In the genomic region with DNA sequence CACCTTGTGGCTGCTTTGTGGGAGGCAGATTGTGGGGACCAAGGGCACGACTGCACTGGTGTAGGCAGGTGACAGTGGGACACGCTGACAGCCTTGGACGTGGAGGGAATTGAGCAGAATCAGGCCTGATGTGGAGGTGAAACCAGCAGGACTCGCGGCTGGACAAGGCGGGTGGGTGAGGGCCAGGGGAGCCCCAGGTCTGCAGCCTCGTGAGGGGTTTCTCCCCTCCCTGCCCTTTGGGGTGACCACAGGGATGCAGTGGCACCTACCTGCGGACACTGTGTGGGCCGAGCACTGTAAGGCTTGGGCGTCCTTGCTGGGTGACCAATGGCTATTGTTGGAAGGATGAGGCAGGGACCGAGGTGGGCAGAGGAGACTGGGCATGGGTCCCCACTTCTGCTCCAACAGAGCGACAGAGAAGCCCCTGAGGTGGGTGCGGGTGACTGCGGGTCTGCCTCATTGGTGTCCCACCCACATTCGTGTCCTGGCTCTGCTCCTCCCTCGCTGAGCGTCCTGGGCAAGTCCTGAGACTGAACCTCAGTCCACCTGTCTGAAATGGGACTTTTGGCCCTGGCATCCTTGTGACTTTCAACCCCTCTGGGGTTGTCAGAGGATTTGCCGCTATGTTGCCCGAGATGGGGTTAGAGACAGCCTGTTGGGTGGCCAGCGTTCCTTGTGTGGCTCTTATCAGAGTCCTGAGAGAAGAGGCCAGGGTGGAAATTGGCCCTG, we compare ENCODE assay signal across 1 cellular context.
TF ChIP-seq lines count a peak whose summit lies in the region.

No MANE protein-coding gene starts in this region.

TF ChIP-seq in HepG2, 621 proteins besides CTCF, POLR2A, EP300 and RAD21:
- TF ChIP-seq ZNF883 (CRISPR knock-in tag; IDR thresholded peaks at IDR 0.05; ENCODE audit: not compliant biosample characterization) (peak; percentile 18), MTA1 (CRISPR knock-in tag; IDR thresholded peaks at IDR 0.05; ENCODE audit: borderline replicate concordance) (peak; percentile 8; the same call in 1 of the 2 replicates), ZBTB38 (CRISPR knock-in tag; IDR thresholded peaks at IDR 0.05) (peak; percentile 88), RNF2 (conservative IDR thresholded peaks at IDR 0.05; ENCODE audit: low read depth) (no peak), REL (CRISPR knock-in tag; conservative IDR thresholded peaks at IDR 0.05) (no peak), ZBTB20 (CRISPR knock-in tag; IDR thresholded peaks at IDR 0.05; ENCODE audit: borderline replicate concordance, low read depth) (0 out of 2 replicates have a peak, but pooled peaks have one; percentile 34), ZNF670 (CRISPR knock-in tag; IDR thresholded peaks at IDR 0.05; ENCODE audit: borderline replicate concordance) (no peak), ZNF879 (CRISPR knock-in tag; IDR thresholded peaks at IDR 0.05) (0 out of 2 replicates have a peak, but pooled peaks have one; percentile 38), ZBTB42 (CRISPR knock-in tag; IDR thresholded peaks at IDR 0.05) (0 out of 2 replicates have a peak, but pooled peaks have one; percentile 37), RFX1 (IDR thresholded peaks at IDR 0.05) (no peak), ZNF607 (CRISPR knock-in tag; IDR thresholded peaks at IDR 0.05; ENCODE audit: borderline replicate concordance) (peak; percentile 7; the same call in 1 of the 2 replicates), XRCC5 (optimal IDR thresholded peaks at IDR 0.05; ENCODE audit: low read length) (peak; percentile 1), MAF1 (CRISPR knock-in tag; IDR thresholded peaks at IDR 0.05; ENCODE audit: borderline replicate concordance) (no peak), ZNF772 (CRISPR knock-in tag; IDR thresholded peaks at IDR 0.05) (peak; percentile 9; the same call in 1 of the 2 replicates)
- TF ChIP-seq, protein P1, sequence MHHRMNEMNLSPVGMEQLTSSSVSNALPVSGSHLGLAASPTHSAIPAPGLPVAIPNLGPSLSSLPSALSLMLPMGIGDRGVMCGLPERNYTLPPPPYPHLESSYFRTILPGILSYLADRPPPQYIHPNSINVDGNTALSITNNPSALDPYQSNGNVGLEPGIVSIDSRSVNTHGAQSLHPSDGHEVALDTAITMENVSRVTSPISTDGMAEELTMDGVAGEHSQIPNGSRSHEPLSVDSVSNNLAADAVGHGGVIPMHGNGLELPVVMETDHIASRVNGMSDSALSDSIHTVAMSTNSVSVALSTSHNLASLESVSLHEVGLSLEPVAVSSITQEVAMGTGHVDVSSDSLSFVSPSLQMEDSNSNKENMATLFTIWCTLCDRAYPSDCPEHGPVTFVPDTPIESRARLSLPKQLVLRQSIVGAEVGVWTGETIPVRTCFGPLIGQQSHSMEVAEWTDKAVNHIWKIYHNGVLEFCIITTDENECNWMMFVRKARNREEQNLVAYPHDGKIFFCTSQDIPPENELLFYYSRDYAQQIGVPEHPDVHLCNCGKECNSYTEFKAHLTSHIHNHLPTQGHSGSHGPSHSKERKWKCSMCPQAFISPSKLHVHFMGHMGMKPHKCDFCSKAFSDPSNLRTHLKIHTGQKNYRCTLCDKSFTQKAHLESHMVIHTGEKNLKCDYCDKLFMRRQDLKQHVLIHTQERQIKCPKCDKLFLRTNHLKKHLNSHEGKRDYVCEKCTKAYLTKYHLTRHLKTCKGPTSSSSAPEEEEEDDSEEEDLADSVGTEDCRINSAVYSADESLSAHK (CRISPR knock-in tag; IDR thresholded peaks at IDR 0.05; ENCODE audit: borderline replicate concordance), result no peak
- TF ChIP-seq, protein P2, sequence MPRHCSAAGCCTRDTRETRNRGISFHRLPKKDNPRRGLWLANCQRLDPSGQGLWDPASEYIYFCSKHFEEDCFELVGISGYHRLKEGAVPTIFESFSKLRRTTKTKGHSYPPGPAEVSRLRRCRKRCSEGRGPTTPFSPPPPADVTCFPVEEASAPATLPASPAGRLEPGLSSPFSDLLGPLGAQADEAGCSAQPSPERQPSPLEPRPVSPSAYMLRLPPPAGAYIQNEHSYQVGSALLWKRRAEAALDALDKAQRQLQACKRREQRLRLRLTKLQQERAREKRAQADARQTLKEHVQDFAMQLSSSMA (CRISPR knock-in tag; IDR thresholded peaks at IDR 0.05), result peak; percentile 41; the same call in 1 of the 2 replicates
- TF ChIP-seq, protein P3, sequence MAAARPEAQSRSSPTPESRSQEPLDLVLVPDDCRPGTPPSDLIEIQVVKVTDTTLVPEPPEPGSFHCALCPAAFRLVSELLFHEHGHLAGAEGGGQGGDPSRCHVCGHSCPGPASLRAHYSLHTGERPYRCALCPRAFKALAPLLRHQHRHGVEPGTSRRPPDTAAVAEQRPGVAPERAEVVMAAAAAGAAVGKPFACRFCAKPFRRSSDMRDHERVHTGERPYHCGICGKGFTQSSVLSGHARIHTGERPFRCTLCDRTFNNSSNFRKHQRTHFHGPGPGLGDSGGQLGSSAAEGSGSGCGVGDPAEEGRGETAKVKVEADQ (CRISPR knock-in tag; IDR thresholded peaks at IDR 0.05; ENCODE audit: borderline replicate concordance), result 0 out of 2 replicates have a peak, but pooled peaks have one; percentile 8
- TF ChIP-seq, protein P4, sequence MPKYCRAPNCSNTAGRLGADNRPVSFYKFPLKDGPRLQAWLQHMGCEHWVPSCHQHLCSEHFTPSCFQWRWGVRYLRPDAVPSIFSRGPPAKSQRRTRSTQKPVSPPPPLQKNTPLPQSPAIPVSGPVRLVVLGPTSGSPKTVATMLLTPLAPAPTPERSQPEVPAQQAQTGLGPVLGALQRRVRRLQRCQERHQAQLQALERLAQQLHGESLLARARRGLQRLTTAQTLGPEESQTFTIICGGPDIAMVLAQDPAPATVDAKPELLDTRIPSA (CRISPR knock-in tag; IDR thresholded peaks at IDR 0.05; ENCODE audit: borderline replicate concordance), result no peak
- TF ChIP-seq, protein P5, sequence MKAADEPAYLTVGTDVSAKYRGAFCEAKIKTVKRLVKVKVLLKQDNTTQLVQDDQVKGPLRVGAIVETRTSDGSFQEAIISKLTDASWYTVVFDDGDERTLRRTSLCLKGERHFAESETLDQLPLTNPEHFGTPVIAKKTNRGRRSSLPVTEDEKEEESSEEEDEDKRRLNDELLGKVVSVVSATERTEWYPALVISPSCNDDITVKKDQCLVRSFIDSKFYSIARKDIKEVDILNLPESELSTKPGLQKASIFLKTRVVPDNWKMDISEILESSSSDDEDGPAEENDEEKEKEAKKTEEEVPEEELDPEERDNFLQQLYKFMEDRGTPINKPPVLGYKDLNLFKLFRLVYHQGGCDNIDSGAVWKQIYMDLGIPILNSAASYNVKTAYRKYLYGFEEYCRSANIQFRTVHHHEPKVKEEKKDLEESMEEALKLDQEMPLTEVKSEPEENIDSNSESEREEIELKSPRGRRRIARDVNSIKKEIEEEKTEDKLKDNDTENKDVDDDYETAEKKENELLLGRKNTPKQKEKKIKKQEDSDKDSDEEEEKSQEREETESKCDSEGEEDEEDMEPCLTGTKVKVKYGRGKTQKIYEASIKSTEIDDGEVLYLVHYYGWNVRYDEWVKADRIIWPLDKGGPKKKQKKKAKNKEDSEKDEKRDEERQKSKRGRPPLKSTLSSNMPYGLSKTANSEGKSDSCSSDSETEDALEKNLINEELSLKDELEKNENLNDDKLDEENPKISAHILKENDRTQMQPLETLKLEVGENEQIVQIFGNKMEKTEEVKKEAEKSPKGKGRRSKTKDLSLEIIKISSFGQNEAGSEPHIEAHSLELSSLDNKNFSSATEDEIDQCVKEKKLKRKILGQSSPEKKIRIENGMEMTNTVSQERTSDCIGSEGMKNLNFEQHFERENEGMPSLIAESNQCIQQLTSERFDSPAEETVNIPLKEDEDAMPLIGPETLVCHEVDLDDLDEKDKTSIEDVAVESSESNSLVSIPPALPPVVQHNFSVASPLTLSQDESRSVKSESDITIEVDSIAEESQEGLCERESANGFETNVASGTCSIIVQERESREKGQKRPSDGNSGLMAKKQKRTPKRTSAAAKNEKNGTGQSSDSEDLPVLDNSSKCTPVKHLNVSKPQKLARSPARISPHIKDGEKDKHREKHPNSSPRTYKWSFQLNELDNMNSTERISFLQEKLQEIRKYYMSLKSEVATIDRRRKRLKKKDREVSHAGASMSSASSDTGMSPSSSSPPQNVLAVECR (CRISPR knock-in tag; IDR thresholded peaks at IDR 0.05; ENCODE audit: borderline replicate concordance), result no peak
